In the genomic region with DNA sequence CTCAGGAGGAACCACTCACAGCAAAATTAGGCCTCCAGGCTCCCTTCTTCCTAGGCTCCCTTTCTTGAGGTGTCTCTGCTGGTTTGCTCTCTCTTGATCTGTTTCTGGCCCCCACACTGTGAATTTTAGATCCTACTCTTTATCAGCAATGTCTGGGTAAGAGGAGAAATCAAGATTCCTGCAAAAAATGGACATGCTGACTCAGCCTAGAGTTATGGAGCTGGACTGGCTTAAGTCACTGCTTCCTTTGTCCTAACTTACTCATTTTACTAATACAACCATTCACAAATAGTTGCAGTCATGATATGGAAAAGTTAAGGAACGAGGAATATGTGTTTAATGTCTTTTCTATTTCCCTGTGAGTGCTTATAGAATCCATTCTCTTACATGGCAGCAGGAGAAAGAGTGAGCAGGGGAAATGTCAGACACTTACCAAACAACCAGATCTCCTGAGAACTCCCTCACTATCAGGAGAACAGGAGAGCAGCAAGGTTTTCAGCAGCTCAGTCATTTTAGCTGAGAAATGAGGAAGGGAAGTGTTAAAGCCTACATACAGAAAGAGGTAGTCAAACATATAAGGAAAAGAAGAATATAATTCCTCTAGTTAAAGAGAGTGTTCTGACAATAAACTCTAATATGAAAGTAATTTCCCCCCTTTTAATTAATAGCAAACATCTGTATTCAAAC, we compare ENCODE assay signal across 17 cellular contexts.
A peak's percentile ranks its signal among the peaks of the same experiment; 100 is the strongest.
DNase-seq lines count a peak whose midpoint lies in the region; ATAC-seq, FAIRE-seq and TF ChIP-seq lines count a peak whose summit lies in the region.
"Had no signal": no experiment of that assay in that cellular context is flagged by ENCODE, and none has a peak within 500 bp of the region (broad histone marks: within the 10 kb centered on the region; RNA-seq: fewer than 3 reads in every experiment).

No MANE protein-coding gene starts in this region.

- TF ChIP-seq POLR2A in IMR-90 (IDR thresholded peaks at IDR 0.05; ENCODE audit: low read depth, low read length) = peak; percentile 67
- no peak for TF ChIP-seq POLR2A in testis (IDR thresholded peaks at IDR 0.05)

- intact Hi-C loops in IMR-90 (cut with micrococcal nuclease) = loop anchor here (1.0 kb wide), 1 partner anchor 160 kb away; no protein-coding TSS in a partner anchor
- intact Hi-C loops in left colon (cut with DNase I, micrococcal nuclease) = no loop called here
- intact Hi-C loops in testis (cut with DNase I; ENCODE audit: low total_unique reads) = no loop called here

- H3K23ac ChIP-seq in IMR-90 (ENCODE audit: low read depth, low read length) = peak overlapping the region; percentile 97

- WGBS in IMR-90 (ENCODE audit: extremely low coverage in 2 of 2, insufficient read length in 1 of 2), 2 experiments = no CpG with 5 or more reads among the region's 1 CpG
- 89 to 91% methylated on average over 1 of the region's 1 CpG for WGBS in testis, 2 donors

- peak overlapping the region; percentile 91 for H2BK15ac ChIP-seq in IMR-90 (ENCODE audit: low read depth, low read length)

- H3K56ac ChIP-seq in IMR-90 (ENCODE audit: extremely low read depth, insufficient read depth, low read length) = peak overlapping the region; percentile 98

- peak overlapping the region; percentile 83 for H2AFZ ChIP-seq in IMR-90 (replicated peaks; ENCODE audit: low read length, poor library complexity)
- no peak overlapping the region for H2AFZ ChIP-seq in astrocyte (ENCODE audit: low read depth, low read length)
- H2AFZ ChIP-seq: GM23338 had no signal

- H3K4me1 ChIP-seq in IMR-90 (ENCODE audit: control insufficient read depth, insufficient read depth, low read length) (peaks cover 23% of the 10 kb centered on the region), astrocyte (ENCODE audit: insufficient read depth, low read length) (peaks cover 58% of the 10 kb centered on the region), testis (peaks cover 14% of the 10 kb centered on the region)

- H3K4me1 Mint-ChIP-seq in astrocyte (ENCODE audit: low read depth, unreplicated experiment) = peaks cover 48% of the 10 kb centered on the region

- peaks cover 7% of the 10 kb centered on the region for H3K9me3 Mint-ChIP-seq in astrocyte (ENCODE audit: unreplicated experiment)

- H3K27ac Mint-ChIP-seq in astrocyte (ENCODE audit: unreplicated experiment) = peak overlapping the region; percentile 91
- H3K27ac Mint-ChIP-seq: GM23338 had no signal

- H2AK5ac ChIP-seq in IMR-90 (ENCODE audit: low read depth, low read length) = peak overlapping the region; percentile 97

- no peaks in the 10 kb centered on the region for H3K36me3 Mint-ChIP-seq in astrocyte (ENCODE audit: low read depth, unreplicated experiment)

- TF ChIP-seq CTCF in AG04449 (IDR thresholded peaks at IDR 0.05; ENCODE audit: insufficient read depth, low read length, missing control alignments) (no peak), IMR-90 (conservative IDR thresholded peaks at IDR 0.05; ENCODE audit: low read depth, low read length) (no peak), astrocyte (IDR thresholded peaks at IDR 0.05; ENCODE audit: insufficient read depth, low read depth, low read length) (no peak), testis (IDR thresholded peaks at IDR 0.05) (no peak)

- dilution Hi-C loops in IMR-90 (cut with HindIII; ENCODE audit: low sequenced_read_pairs, unreplicated experiment) = no loop called here

- H2AK9ac ChIP-seq in IMR-90 (replicated peaks; ENCODE audit: low read depth, low read length, poor library complexity) = peak overlapping the region; percentile 98

- CTCF ChIA-PET in AG04449 (lab: Yijun Ruan, JAX) (interaction anchor here (1.1 kb wide), 1 partner anchor 19 kb away, joined by 3 read pairs; no protein-coding TSS in a partner anchor), IMR-90 (lab: Yijun Ruan, JAX) (interaction anchor here (1.3 kb wide), 1 partner anchor 11 kb away, joined by 3 read pairs; no protein-coding TSS in a partner anchor)

- peak overlapping the region; percentile 99 for H2BK20ac ChIP-seq in IMR-90 (ENCODE audit: low read depth, low read length)

- H3K4me3 Mint-ChIP-seq in astrocyte (ENCODE audit: unreplicated experiment) = no peak overlapping the region
- H3K4me3 Mint-ChIP-seq: GM23338 had no signal

- H3K27me3 Mint-ChIP-seq in astrocyte (ENCODE audit: low read depth, unreplicated experiment) = no peaks in the 10 kb centered on the region

- H3K79me1 ChIP-seq in IMR-90 (ENCODE audit: low read depth in 1 of 2, low read length in 2 of 2) = peaks cover 22 to 45% of the 10 kb centered on the region in 2 experiments

- peak overlapping the region; percentile 100 for H3K18ac ChIP-seq in IMR-90 (ENCODE audit: low read depth, low read length)

- no peaks in the 10 kb centered on the region for H4K20me1 ChIP-seq in IMR-90 (ENCODE audit: insufficient read depth, low read length)
- no peaks in the 10 kb centered on the region for H4K20me1 ChIP-seq in astrocyte (ENCODE audit: insufficient read depth, low read length)

- peak overlapping the region; percentile 99 for H2BK120ac ChIP-seq in IMR-90 (ENCODE audit: low read depth, low read length)

- peak overlapping the region; percentile 100 for H4K5ac ChIP-seq in IMR-90 (ENCODE audit: low read depth, low read length)

- peak overlapping the region; percentile 95 for H3K4me2 ChIP-seq in IMR-90 (ENCODE audit: low read depth, low read length)
- H3K4me2 ChIP-seq in astrocyte (ENCODE audit: low read length) = peak overlapping the region; percentile 82
- H3K4me2 ChIP-seq: GM23338 had no signal

- H3K9ac ChIP-seq in IMR-90 (ENCODE audit: low read depth, low read length) = peak overlapping the region; percentile 98
- H3K9ac ChIP-seq in astrocyte (ENCODE audit: low read length) = peak overlapping the region; percentile 87

- H3K9me3 ChIP-seq in IMR-90 (ENCODE audit: control insufficient read depth, insufficient read depth, low read length) = no peaks in the 10 kb centered on the region
- H3K9me3 ChIP-seq in astrocyte (ENCODE audit: insufficient read depth, low read depth, low read length) = no peaks in the 10 kb centered on the region
- H3K9me3 ChIP-seq in testis = no peaks in the 10 kb centered on the region
- H3K9me3 ChIP-seq: tibial nerve had no signal

- H3K27me3 ChIP-seq in IMR-90 (ENCODE audit: control insufficient read depth, insufficient read depth, low read length) = no peaks in the 10 kb centered on the region
- H3K27me3 ChIP-seq in astrocyte (ENCODE audit: insufficient read depth, low read length) = no peaks in the 10 kb centered on the region
- no peaks in the 10 kb centered on the region for H3K27me3 ChIP-seq in testis
- H3K27me3 ChIP-seq: tibial nerve had no signal

- peak overlapping the region; percentile 43 for H3K4me3 ChIP-seq in AG04449 (ENCODE audit: low read depth, low read length)
- peak overlapping the region; percentile 46 for H3K4me3 ChIP-seq in IMR-90 (ENCODE audit: insufficient read depth, low read depth, low read length)
- H3K4me3 ChIP-seq in astrocyte (ENCODE audit: insufficient read depth, low read depth, low read length) = peak overlapping the region; percentile 33
- H3K4me3 ChIP-seq in testis = no peak overlapping the region
- H3K4me3 ChIP-seq: GM23338, skin epidermis, tibial nerve had no signal

- peak; percentile 92 for FAIRE-seq in astrocyte (lab: Jason Lieb, UNC)

- H2BK5ac ChIP-seq in IMR-90 (ENCODE audit: low read depth, low read length, poor library complexity, severe bottlenecking) = peak overlapping the region; percentile 100

- H3K14ac ChIP-seq in IMR-90 (replicated peaks; ENCODE audit: low read depth, low read length) = peak overlapping the region; percentile 99

- H4K91ac ChIP-seq in IMR-90 (ENCODE audit: insufficient read depth, low read depth, low read length) = peak overlapping the region; percentile 99

- in situ Hi-C loops in IMR-90 (cut with MboI; ENCODE audit: low sequenced_read_pairs) = no loop called here

- H3K36me3 ChIP-seq in IMR-90 (ENCODE audit: control insufficient read depth, insufficient read depth, low read length) (peaks cover 1% of the 10 kb centered on the region; the same call in 1 of the 2 replicates), astrocyte (ENCODE audit: insufficient read depth, low read length) (no peaks in the 10 kb centered on the region), testis (ENCODE audit: low read depth, missing control alignments) (no peaks in the 10 kb centered on the region)
- H3K36me3 ChIP-seq: tibial nerve had no signal

- peaks cover 6% of the 10 kb centered on the region for H3K79me2 ChIP-seq in astrocyte (ENCODE audit: insufficient read depth, low read length)

- BruUV-seq in IMR-90 (replicated peaks; lab: Mats Ljungman, UMichigan) = no TSS peak

- peaks cover 12% of the 10 kb centered on the region for H3K9me1 ChIP-seq in IMR-90 (ENCODE audit: insufficient read depth, low read length)

- TF ChIP-seq RAD21 in IMR-90 (IDR thresholded peaks at IDR 0.05; ENCODE audit: low read length) = no peak; the same call in 1 of the 2 replicates

- peak overlapping the region; percentile 92 to 99 for H4K8ac ChIP-seq in IMR-90 (ENCODE audit: low read depth in 2 of 2, low read length in 2 of 2)

- peak overlapping the region; percentile 99 for H3K27ac ChIP-seq in IMR-90 (ENCODE audit: insufficient read depth, low read length)
- peak overlapping the region; percentile 98 for H3K27ac ChIP-seq in astrocyte (ENCODE audit: low read depth, low read length)
- H3K27ac ChIP-seq in testis = no peak overlapping the region

- H3K4ac ChIP-seq in IMR-90 (ENCODE audit: low read depth, low read length) = peak overlapping the region; percentile 99

- POLR2A ChIA-PET in AG04449 (lab: Yijun Ruan, JAX) = no interaction called here
- POLR2A ChIA-PET in IMR-90 (lab: Charles Lee; ENCODE audit: unreplicated experiment) = interaction anchor here (0.6 kb wide), 1 partner anchor 514 kb away, joined by 5 read pairs; no protein-coding TSS in a partner anchor

- peak; percentile 55 for ATAC-seq in IMR-90 (ENCODE audit: low read depth)
- no peak for ATAC-seq in HG03442 (IDR thresholded peaks at IDR 0.05; ENCODE audit: unreplicated experiment)
- no peak for ATAC-seq in left colon
- ATAC-seq: GM23338 had no signal

- DNase-seq in AG04449 (ENCODE audit: low read depth, low spot score) = no peak
- peak; percentile 94 for DNase-seq in IMR-90
- DNase-seq in astrocyte (ENCODE audit: low read depth) = peak; percentile 96
- DNase-seq in hepatic stellate cell (ENCODE audit: low spot score) = peak; percentile 37
- no peak for DNase-seq in left colon
- no peak for DNase-seq in NCI-H1417 treated with DMSO at 0.1 percent for 48 hours (lab: John Stamatoyannopoulos, UW)
- no peak for DNase-seq in testis
- DNase-seq: activated CD4-positive, alpha-beta T cell treated with anti-CD3 and anti-CD28 coated beads for 4 hours; activated gamma-delta T cell treated with Interleukin-2 at 50 U/mL for 16 hours; C1 segment of cervical spinal cord; cortex of kidney; KG1; NCI-H2171 treated with DMSO at 0.1 percent for 48 hours had no signal

TF ChIP-seq in IMR-90, 13 proteins besides CTCF, POLR2A, EP300 and RAD21:
- TF ChIP-seq MAFK (IDR thresholded peaks at IDR 0.05; ENCODE audit: low read depth, low read length) (peak; percentile 91), MAZ (IDR thresholded peaks at IDR 0.05; ENCODE audit: borderline replicate concordance, low read depth, low read length) (peak; percentile 23; the same call in 1 of the 2 replicates), CEBPB (IDR thresholded peaks at IDR 0.05; ENCODE audit: low read depth, low read length) (no peak), FOS (IDR thresholded peaks at IDR 0.05; ENCODE audit: low read depth, low read length) (peak; percentile 65)

Comparison
In these comparisons a context has a peak if more than half of its experiments do, and no peak if none do; other contexts are left out.
1. DNase-seq: peak in IMR-90 (single experiment), astrocyte (single experiment) and hepatic stellate cell (single experiment); none in AG04449 (single experiment), left colon (0 of 2), NCI-H1417 treated with DMSO at 0.1 percent for 48 hours (single experiment) and testis (single experiment).
2. H3K4me3 ChIP-seq: peak in AG04449 (single experiment), IMR-90 (single experiment) and astrocyte (single experiment); none in testis (0 of 2).
3. H3K27ac ChIP-seq: peak in IMR-90 (single experiment) and astrocyte (single experiment); none in testis (0 of 2).